9 cellular contexts compared by ENCODE assay signal in genomic region chr19:48739400-48739825, GRCh38. TPM values are rescaled to one million over a fixed set of nuclear protein-coding genes. Genes with fewer than 3 reads are reported as not detected.
DNase-seq lines count a peak whose midpoint lies in the region; ATAC-seq and TF ChIP-seq lines count a peak whose summit lies in the region.
"Had no signal": no experiment of that assay in that cellular context is flagged by ENCODE, and none has a peak within 500 bp of the region (broad histone marks: within the 10 kb centered on the region; RNA-seq: fewer than 3 reads in every experiment).

No MANE protein-coding gene starts in this region.

- H3K27ac ChIP-seq in AG04450 (ENCODE audit: low read depth, low read length) (no peak overlapping the region), HUES6 (ENCODE audit: low read depth, low read length) (no peak overlapping the region), ectodermal cell (ENCODE audit: insufficient read depth, low read depth, low read length, poor library complexity, severe bottlenecking) (no peak overlapping the region)

- DNase-seq in AG04450 (ENCODE audit: low read depth, low spot score) (no peak), naive B cell (no peak), GM10248 (ENCODE audit: extremely low spot score) (no peak), osteocyte (ENCODE audit: extremely low spot score, unreplicated experiment) (no peak)

- peaks cover 10 to 36% (median 14%) of the 10 kb centered on the region in 3 donors for H3K27me3 Mint-ChIP-seq in naive B cell
- no peaks in the 10 kb centered on the region for H3K27me3 Mint-ChIP-seq in osteocyte (ENCODE audit: unreplicated experiment)

- H3K27me3 ChIP-seq in AG04450 (ENCODE audit: control insufficient read depth, insufficient read depth, low read length) (peaks cover 10% of the 10 kb centered on the region), HUES6 (ENCODE audit: control insufficient read depth, insufficient read depth, low read length) (peaks cover 21% of the 10 kb centered on the region), ectodermal cell (ENCODE audit: control insufficient read depth, insufficient read depth, low read length, poor library complexity, severe bottlenecking) (peaks cover 25% of the 10 kb centered on the region)

- POLR2A ChIA-PET in AG04450 (lab: Yijun Ruan, JAX) (interaction anchor here (1.3 kb wide), 1 partner anchor 15 kb away, joined by 4 read pairs; no protein-coding TSS in a partner anchor), GM10248 (lab: Yijun Ruan, JAX) (interaction anchor here (0.7 kb wide), 1 partner anchor 185 kb away, joined by 3 read pairs; no protein-coding TSS in a partner anchor)

- H3K36me3 Mint-ChIP-seq in naive B cell (no peaks in the 10 kb centered on the region), osteocyte (ENCODE audit: unreplicated experiment) (no peaks in the 10 kb centered on the region)

- H3K27ac Mint-ChIP-seq in naive B cell (no peak overlapping the region), osteocyte (ENCODE audit: unreplicated experiment) (no peak overlapping the region)

- H3K4me3 Mint-ChIP-seq in naive B cell: peak overlapping the region in 5 of 8 donors; percentile 3 to 88 (median 51)
- no peak overlapping the region for H3K4me3 Mint-ChIP-seq in osteocyte (ENCODE audit: unreplicated experiment)

- peaks cover 31% of the 10 kb centered on the region for H3K4me1 ChIP-seq in HUES6 (ENCODE audit: control insufficient read depth, insufficient read depth, low read length)
- peaks cover 5% of the 10 kb centered on the region for H3K4me1 ChIP-seq in ectodermal cell (ENCODE audit: control insufficient read depth, insufficient read depth, low read length)

- peaks cover 0 to 5% (median 0%) of the 10 kb centered on the region in 7 donors for H3K9me3 Mint-ChIP-seq in naive B cell
- no peaks in the 10 kb centered on the region for H3K9me3 Mint-ChIP-seq in osteocyte (ENCODE audit: unreplicated experiment)

- CTCF ChIA-PET in AG04450 (lab: Charles Lee): interaction anchor here (0.7 to 1.0 kb wide), 2 partner anchors 48 kb away, joined by 3 to 7 read pairs; no protein-coding TSS in a partner anchor
- CTCF ChIA-PET in GM10248 (lab: Yijun Ruan, JAX): interaction anchor here (0.6 to 2.3 kb wide), 12 partner anchors 12 to 231 kb away, joined by 3 to 16 read pairs (median 5); partner anchors contain the start of gene CA11

- peak overlapping the region; percentile 52 for H3K9ac ChIP-seq in HUES6 (ENCODE audit: low read length)

- H3K9me3 ChIP-seq in AG04450 (ENCODE audit: control insufficient read depth, insufficient read depth, low read length) (peaks cover 12% of the 10 kb centered on the region), HUES6 (ENCODE audit: control insufficient read depth, insufficient read depth, low read depth, low read length) (no peaks in the 10 kb centered on the region), ectodermal cell (ENCODE audit: control insufficient read depth, low read length) (no peaks in the 10 kb centered on the region)

- peaks cover 8 to 19% (median 16%) of the 10 kb centered on the region in 3 donors for H3K4me1 Mint-ChIP-seq in naive B cell
- peaks cover 7% of the 10 kb centered on the region for H3K4me1 Mint-ChIP-seq in osteocyte (ENCODE audit: unreplicated experiment)

- H3K36me3 ChIP-seq in HUES6 (ENCODE audit: control insufficient read depth, insufficient read depth, low read length) (no peaks in the 10 kb centered on the region), ectodermal cell (ENCODE audit: control insufficient read depth, insufficient read depth, low read length) (no peaks in the 10 kb centered on the region)

- ATAC-seq in naive B cell (ENCODE audit: low read depth in 2 of 2): peak; percentile 2 to 3
- ATAC-seq in HG03460 (IDR thresholded peaks at IDR 0.05; ENCODE audit: unreplicated experiment): no peak
- no peak for ATAC-seq in HG02642 (IDR thresholded peaks at IDR 0.05; ENCODE audit: poor library complexity, unreplicated experiment)

- 6% methylated on average over 42 of the region's 42 CpGs for WGBS in ectodermal cell, 2 experiments

- TF ChIP-seq CTCF in AG04450 (IDR thresholded peaks at IDR 0.05; ENCODE audit: low read depth, low read length) (no peak), GM10248 (IDR thresholded peaks at IDR 0.05; ENCODE audit: control extremely low read depth, extremely low read depth, low read depth, missing control alignments) (no peak), osteocyte (IDR thresholded peaks at IDR 0.05) (no peak)

- H3K4me3 ChIP-seq in AG04450 (ENCODE audit: low read depth, low read length) (peak overlapping the region; percentile 42; the same call in 1 of the 2 replicates), HUES6 (ENCODE audit: low read depth, low read length) (peak overlapping the region; percentile 62), ectodermal cell (ENCODE audit: insufficient read depth, low read depth, low read length) (peak overlapping the region; percentile 51)

RNA-seq across cellular contexts. Expression of gene RASIP1, which starts 1.0 kb away (rescaled TPM):
- polyA plus RNA-seq in AG04450 (2011; rRNA removed) (0.32 and 0.61 TPM in 2 replicates), naive B cell (ENCODE audit: low read depth in 6 of 6) (under 1 TPM in 1 of 6 donors, not detected in 5; 0.48 TPM)
- polyA minus RNA-seq in AG04450 (2011; rRNA and poly(A)+ RNA removed): 0.17 and 0.37 TPM in 2 replicates
- polyA plus RNA-seq in ectodermal cell (2013, experiment 1 of 4): 2.0 TPM
- 2.5 TPM for polyA plus RNA-seq in ectodermal cell (2013, experiment 2 of 4)
- polyA plus RNA-seq in ectodermal cell (2013, experiment 3 of 4): 2.7 TPM
- 2.5 TPM for polyA plus RNA-seq in ectodermal cell (2013, experiment 4 of 4)
- 0.43 and 0.57 TPM in 2 replicates for total RNA-seq in osteocyte

RNA-seq across cellular contexts. Expression of gene IZUMO1, which starts 7.3 kb away (rescaled TPM):
- polyA plus RNA-seq in AG04450 (2011; rRNA removed) (not detected in 2 replicates), naive B cell (ENCODE audit: low read depth in 6 of 6) (not detected)
- not detected in 2 replicates for polyA minus RNA-seq in AG04450 (2011; rRNA and poly(A)+ RNA removed)
- 0.72 TPM for polyA plus RNA-seq in ectodermal cell (2013, experiment 1 of 4)
- polyA plus RNA-seq in ectodermal cell (2013, experiment 2 of 4): 0.68 TPM
- 0.37 TPM for polyA plus RNA-seq in ectodermal cell (2013, experiment 3 of 4)
- polyA plus RNA-seq in ectodermal cell (2013, experiment 4 of 4): 1.3 TPM
- total RNA-seq in osteocyte: not detected in 2 replicates
- total RNA-seq: frontal cortex had no signal

RNA-seq across cellular contexts. Expression of gene FUT1, which starts 13.0 kb away (rescaled TPM):
- polyA plus RNA-seq in AG04450 (2011; rRNA removed): 0.02 and 0.07 TPM in 2 replicates
- 0.05 TPM in 1 of 2 replicates, not detected in the other for polyA minus RNA-seq in AG04450 (2011; rRNA and poly(A)+ RNA removed)
- polyA plus RNA-seq in ectodermal cell (2013, experiment 1 of 4): 2.6 TPM
- 2.1 TPM for polyA plus RNA-seq in ectodermal cell (2013, experiment 2 of 4)
- polyA plus RNA-seq in ectodermal cell (2013, experiment 3 of 4): 1.0 TPM
- 1.3 TPM for polyA plus RNA-seq in ectodermal cell (2013, experiment 4 of 4)
- polyA plus RNA-seq in naive B cell (ENCODE audit: low read depth in 6 of 6): not detected
- total RNA-seq in osteocyte: 0.11 TPM in 1 of 2 replicates, not detected in the other

RNA-seq across cellular contexts. Expression of gene FGF21, which starts 15.9 kb away (rescaled TPM):
- not detected in 2 replicates for polyA plus RNA-seq in AG04450 (2011; rRNA removed)
- not detected in 2 replicates for polyA minus RNA-seq in AG04450 (2011; rRNA and poly(A)+ RNA removed)
- polyA plus RNA-seq in ectodermal cell (2013, experiment 1 of 4): not detected
- not detected for polyA plus RNA-seq in ectodermal cell (2013, experiment 2 of 4)
- not detected for polyA plus RNA-seq in ectodermal cell (2013, experiment 3 of 4)
- not detected for polyA plus RNA-seq in ectodermal cell (2013, experiment 4 of 4)
- polyA plus RNA-seq in naive B cell (ENCODE audit: low read depth in 6 of 6): not detected
- total RNA-seq in osteocyte: not detected in 2 replicates
- total RNA-seq: frontal cortex had no signal

RNA-seq across cellular contexts. Expression of gene MAMSTR, which starts 19.9 kb away (rescaled TPM):
- polyA plus RNA-seq in AG04450 (2011; rRNA removed): 0.58 and 0.68 TPM in 2 replicates
- 1.1 TPM in 2 replicates for polyA minus RNA-seq in AG04450 (2011; rRNA and poly(A)+ RNA removed)
- polyA plus RNA-seq in ectodermal cell (2013, experiment 1 of 4): 2.7 TPM
- polyA plus RNA-seq in ectodermal cell (2013, experiment 2 of 4): 2.3 TPM
- polyA plus RNA-seq in ectodermal cell (2013, experiment 3 of 4): 1.2 TPM
- polyA plus RNA-seq in ectodermal cell (2013, experiment 4 of 4): 1.4 TPM
- under 1 TPM in 5 of 6 donors, not detected in 1; 0.21 to 0.70 (median 0.31) TPM for polyA plus RNA-seq in naive B cell (ENCODE audit: low read depth in 6 of 6)
- total RNA-seq in osteocyte: 1.3 and 1.8 TPM in 2 replicates

Comparison
In these comparisons a context has a peak if more than half of its experiments do, and no peak if none do; other contexts are left out.
1. ATAC-seq: peak in naive B cell (2 of 2); none in HG03460 (single experiment) and HG02642 (single experiment).
2. Peak in every context shown above with its lines, with median percentiles within 50 percentile points of each other: H3K4me3 ChIP-seq.